8 cellular contexts compared by ENCODE assay signal in genomic region chr12:113048716-113049127, GRCh38. TPM values are rescaled to one million over a fixed set of nuclear protein-coding genes. Genes with fewer than 3 reads are reported as not detected.
A peak's percentile ranks its signal among the peaks of the same experiment; 100 is the strongest.
DNase-seq lines count a peak whose midpoint lies in the region; ATAC-seq and TF ChIP-seq lines count a peak whose summit lies in the region.

No MANE protein-coding gene starts in this region.

- no peaks in the 10 kb centered on the region for H3K36me3 ChIP-seq in heart right ventricle

- peaks cover 4% of the 10 kb centered on the region for H3K4me1 Mint-ChIP-seq in activated naive CD8-positive, alpha-beta T cell treated with anti-CD3 and anti-CD28 coated beads for 36 hours

- H3K9me3 ChIP-seq in heart right ventricle: peaks cover 0 to 5% (median 0%) of the 10 kb centered on the region in 11 donors

- no peaks in the 10 kb centered on the region for H3K4me1 ChIP-seq in heart right ventricle

- no peak overlapping the region for H3K4me3 ChIP-seq in heart right ventricle

- DNase-seq in GM10266 (ENCODE audit: extremely low spot score): peak; percentile 82
- peak; percentile 17 for DNase-seq in NCI-H1048 (lab: John Stamatoyannopoulos, UW)
- DNase-seq in SKM-1 treated with dmso at 0.1 percent for 144 hours (lab: John Stamatoyannopoulos, UW; ENCODE audit: unreplicated experiment): peak; percentile 8
- DNase-seq in activated naive CD8-positive, alpha-beta T cell treated with anti-CD3 and anti-CD28 coated beads for 36 hours: peak; percentile 50
- DNase-seq in heart right ventricle: peak in 1 of 2 donors; percentile 66
- DNase-seq in retina: peak; percentile 68

- no peaks in the 10 kb centered on the region for H3K36me3 Mint-ChIP-seq in activated naive CD8-positive, alpha-beta T cell treated with anti-CD3 and anti-CD28 coated beads for 36 hours

- H3K27ac Mint-ChIP-seq in activated naive CD8-positive, alpha-beta T cell treated with anti-CD3 and anti-CD28 coated beads for 36 hours: no peak overlapping the region

- H3K27ac ChIP-seq in heart right ventricle: no peak overlapping the region

- no peaks in the 10 kb centered on the region for H3K9me3 Mint-ChIP-seq in activated naive CD8-positive, alpha-beta T cell treated with anti-CD3 and anti-CD28 coated beads for 36 hours

- peak; percentile 66 for TF ChIP-seq CTCF in GM10266 (IDR thresholded peaks at IDR 0.05; ENCODE audit: control insufficient read depth, insufficient read depth, low read depth, missing control alignments)
- TF ChIP-seq CTCF in heart right ventricle (IDR thresholded peaks at IDR 0.05): peak; percentile 77 to 86 (median 85)

- H3K27me3 Mint-ChIP-seq in activated naive CD8-positive, alpha-beta T cell treated with anti-CD3 and anti-CD28 coated beads for 36 hours: no peaks in the 10 kb centered on the region

- 7 to 11% methylated on average over 6 of the region's 6 CpGs for WGBS in heart right ventricle, 2 donors

- ATAC-seq in heart right ventricle: peak; percentile 55 to 90 (median 79)
- ATAC-seq in HG02571 (IDR thresholded peaks at IDR 0.05; ENCODE audit: unreplicated experiment): no peak
- ATAC-seq in HG03565 (IDR thresholded peaks at IDR 0.05; ENCODE audit: unreplicated experiment): no peak

- H3K4me3 Mint-ChIP-seq in activated naive CD8-positive, alpha-beta T cell treated with anti-CD3 and anti-CD28 coated beads for 36 hours: no peak overlapping the region

- peaks cover 0 to 48% (median 14%) of the 10 kb centered on the region in 7 donors for H3K27me3 ChIP-seq in heart right ventricle

- intact Hi-C loops in heart right ventricle (cut with DNase I): loop anchor here (1.0 to 5.0 kb wide), 10 partner anchors 48 to 126 kb away; no protein-coding TSS in a partner anchor

RNA-seq across cellular contexts. Expression of gene DTX1, which starts 7.8 kb away (rescaled TPM):
- 1 to 10 TPM; 1.1 TPM for total RNA-seq in activated naive CD8-positive, alpha-beta T cell treated with anti-CD3 and anti-CD28 coated beads for 36 hours
- total RNA-seq in heart right ventricle: 1 to 10 TPM in 9 of 10 donors, under 1 TPM in 1; 0.94 to 6.4 (median 1.8) TPM
- 1 to 10 TPM; 1.0 to 1.1 TPM for polyA plus RNA-seq in heart right ventricle

Comparison
In these comparisons a context has a peak if more than half of its experiments do, and no peak if none do; other contexts are left out.
1. ATAC-seq: peak in heart right ventricle (8 of 8); none in HG02571 (single experiment) and HG03565 (single experiment).